In genomic region chr11:72292106-72292790, GRCh38 we compare ENCODE assay signal across 2 cellular contexts.
TF ChIP-seq lines count a peak whose summit lies in the region.

No MANE protein-coding gene starts in this region.

TF ChIP-seq in SK-N-SH, 30 proteins besides CTCF, POLR2A, EP300 and RAD21 (continued from another document):
- TF ChIP-seq IRF3 (IDR thresholded peaks at IDR 0.05; ENCODE audit: low read depth, low read length) (no peak), RXRA (IDR thresholded peaks at IDR 0.05; ENCODE audit: borderline replicate concordance, low read depth) (no peak), GATA2 (CRISPR knock-in tag; IDR thresholded peaks at IDR 0.05) (0 out of 2 replicates have a peak, but pooled peaks have one; percentile 25), NRF1 (IDR thresholded peaks at IDR 0.05; ENCODE audit: low read depth, low read length) (no peak), REST (IDR thresholded peaks at IDR 0.05; ENCODE audit: low read depth, low read length) (no peak)

TF ChIP-seq in IMR-90, 13 proteins besides CTCF, POLR2A, EP300 and RAD21 (continued from another document):
- no peak for TF ChIP-seq USF2 (IDR thresholded peaks at IDR 0.05; ENCODE audit: low read depth, low read length)
- TF ChIP-seq NFE2L2 (IDR thresholded peaks at IDR 0.05; ENCODE audit: low read depth, low read length), result no peak
- no peak for TF ChIP-seq MXI1 (IDR thresholded peaks at IDR 0.05; ENCODE audit: borderline replicate concordance, low read depth, low read length)
